8 cellular contexts compared by ENCODE assay signal in the genomic region with DNA sequence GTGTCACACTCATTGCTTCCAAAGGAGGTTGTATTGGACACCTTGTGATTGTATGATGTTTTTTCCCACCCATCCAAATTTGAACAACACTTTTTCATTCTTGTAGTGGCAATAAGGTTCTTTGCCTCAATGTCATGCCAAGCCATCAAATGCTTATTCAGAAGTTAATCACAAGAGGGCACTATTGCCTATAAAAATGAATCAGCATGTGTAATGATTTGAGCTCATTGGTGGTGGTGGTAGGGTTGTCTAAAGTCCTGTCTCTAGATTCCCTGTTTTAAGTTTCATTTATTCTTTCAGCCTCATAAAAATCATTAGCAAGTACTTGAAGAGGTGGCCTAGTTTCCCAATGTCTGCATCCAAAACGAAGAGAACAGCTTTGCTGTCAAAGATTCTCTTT. TPM values are rescaled to one million over a fixed set of nuclear protein-coding genes. Genes with fewer than 3 reads are reported as not detected.
A peak's percentile ranks its signal among the peaks of the same experiment; 100 is the strongest.
DNase-seq lines count a peak whose midpoint lies in the region; ATAC-seq and TF ChIP-seq lines count a peak whose summit lies in the region.

No MANE protein-coding gene starts in this region.

- H3K27ac ChIP-seq in H9 (ENCODE audit: insufficient read length, low read depth, low read length) (no peak overlapping the region), OCI-LY3 (ENCODE audit: low read length) (no peak overlapping the region)

- ATAC-seq in HG03039 (IDR thresholded peaks at IDR 0.05; ENCODE audit: unreplicated experiment) (no peak), natural killer cell (no peak)

- no peak overlapping the region for H2BK20ac ChIP-seq in H9 (ENCODE audit: low read depth, low read length, poor library complexity, severe bottlenecking)

- H3K4me3 Mint-ChIP-seq in H9 (no peak overlapping the region), natural killer cell (no peak overlapping the region)

- H3K23me2 ChIP-seq in H9 (ENCODE audit: insufficient read length, low read depth, low read length, poor library complexity, severe bottlenecking): no peaks in the 10 kb centered on the region

- peaks cover 0 to 6% (median 3%) of the 10 kb centered on the region in 3 experiments; a peak in 2 of 7 replicates for H3K36me3 Mint-ChIP-seq in H9 (ENCODE audit: insufficient read depth in 1 of 3, low read depth in 3 of 3)
- no peaks in the 10 kb centered on the region for H3K36me3 Mint-ChIP-seq in natural killer cell

- H3K9me3 ChIP-seq in H9 (ENCODE audit: control insufficient read depth, low read depth, low read length): no peaks in the 10 kb centered on the region
- no peaks in the 10 kb centered on the region for H3K9me3 ChIP-seq in OCI-LY3 (ENCODE audit: insufficient read depth, low read length)

- peak; percentile 2 for DNase-seq in GM04503 (ENCODE audit: low read depth)
- DNase-seq in H9: no peak
- DNase-seq in globus pallidus (ENCODE audit: low spot score): peak; percentile 31
- DNase-seq in activated CD4-positive, CD25-positive, alpha-beta regulatory T cell (lab: John Stamatoyannopoulos, UW): no peak
- DNase-seq in posterior cingulate gyrus: no peak
- no peak for DNase-seq in natural killer cell

- no peak overlapping the region for H3T11ph ChIP-seq in H9 (ENCODE audit: low read length)

- no peak overlapping the region for H3K4ac ChIP-seq in H9 (ENCODE audit: low read depth, low read length)

- no peak overlapping the region for H3K18ac ChIP-seq in H9 (ENCODE audit: insufficient read length, low read depth, low read length)

- H2BK120ac ChIP-seq in H9 (ENCODE audit: low read depth, low read length, poor library complexity, severe bottlenecking): no peak overlapping the region

- H4K20me1 ChIP-seq in H9 (ENCODE audit: control insufficient read depth, insufficient read depth, insufficient read length) (no peaks in the 10 kb centered on the region), OCI-LY3 (ENCODE audit: insufficient read depth, low read length) (no peaks in the 10 kb centered on the region)

- no peak overlapping the region for H2AK5ac ChIP-seq in H9 (ENCODE audit: insufficient read length, low read length)

- no peak overlapping the region for H2BK15ac ChIP-seq in H9 (ENCODE audit: low read depth, low read length)

- H4K5ac ChIP-seq in H9 (ENCODE audit: insufficient read length, low read depth, low read length): no peak overlapping the region

- H3K4me3 ChIP-seq in OCI-LY3 (ENCODE audit: low read length): 0 out of 2 replicates have a peak overlapping the region, but pooled peaks have one; percentile 31

- no peak overlapping the region for H3K56ac ChIP-seq in H9 (ENCODE audit: insufficient read length, low read depth, low read length)

- no peaks in the 10 kb centered on the region for H3K9me3 Mint-ChIP-seq in H9
- H3K9me3 Mint-ChIP-seq in natural killer cell: no peaks in the 10 kb centered on the region

- H3K27me3 ChIP-seq in H9 (ENCODE audit: insufficient read depth, low read length) (no peaks in the 10 kb centered on the region), OCI-LY3 (ENCODE audit: low read depth, low read length) (no peaks in the 10 kb centered on the region)

- H3K4me1 ChIP-seq in H9 (ENCODE audit: insufficient read depth, low read length) (no peaks in the 10 kb centered on the region), OCI-LY3 (ENCODE audit: low read length) (no peaks in the 10 kb centered on the region)

- H2BK12ac ChIP-seq in H9 (ENCODE audit: insufficient read length, low read depth, low read length): no peak overlapping the region

- no peak overlapping the region for H2AFZ ChIP-seq in H9 (ENCODE audit: low read length)
- H2AFZ ChIP-seq in OCI-LY3 (ENCODE audit: low read depth, low read length): no peak overlapping the region

- 0 out of 7 replicates have a peak overlapping the region, but pooled peaks of 2 of the 3 experiments have one; percentile 35 to 88 for H3K27ac Mint-ChIP-seq in H9
- no peak overlapping the region for H3K27ac Mint-ChIP-seq in natural killer cell

- no peak overlapping the region for H4K8ac ChIP-seq in H9 (replicated peaks; ENCODE audit: insufficient read length, low read depth, low read length)

- H3K14ac ChIP-seq in H9 (ENCODE audit: insufficient read depth, low read length): no peak overlapping the region

- H3K9ac ChIP-seq in H9 (ENCODE audit: extremely low read depth, insufficient read length, low read length) (no peak overlapping the region), OCI-LY3 (ENCODE audit: low read length) (no peak overlapping the region)

- intact Hi-C loops in posterior cingulate gyrus (cut with DNase I) (no loop called here), natural killer cell (cut with micrococcal nuclease) (no loop called here)

- no peak overlapping the region for H4K91ac ChIP-seq in H9 (ENCODE audit: insufficient read length, low read depth, low read length)

- H3K79me2 ChIP-seq in H9 (ENCODE audit: insufficient read depth, low read length) (no peaks in the 10 kb centered on the region), OCI-LY3 (ENCODE audit: low read length) (no peaks in the 10 kb centered on the region)

- H2BK5ac ChIP-seq in H9 (ENCODE audit: insufficient read length, low read length): no peak overlapping the region

- H3K79me1 ChIP-seq in H9 (ENCODE audit: insufficient read depth, low read depth, low read length, poor library complexity, severe bottlenecking): no peaks in the 10 kb centered on the region

- H3K23ac ChIP-seq in H9 (ENCODE audit: insufficient read length, low read depth, low read length): no peak overlapping the region

- no peaks in the 10 kb centered on the region for H3K36me3 ChIP-seq in OCI-LY3 (replicated peaks; ENCODE audit: low read depth, low read length)

- H3K27me3 Mint-ChIP-seq in H9 (ENCODE audit: low read depth): no peaks in the 10 kb centered on the region
- no peaks in the 10 kb centered on the region for H3K27me3 Mint-ChIP-seq in natural killer cell (ENCODE audit: low read depth in 2 of 2)

- WGBS in H9 (ENCODE audit: extremely low coverage, insufficient read length, low lambda C conversion rate): no CpG with 5 or more reads among the region's 1 CpG

- TF ChIP-seq CTCF in H9 (conservative IDR thresholded peaks at IDR 0.05): peak; percentile 74
- TF ChIP-seq CTCF in OCI-LY3 (IDR thresholded peaks at IDR 0.05; ENCODE audit: low read depth, low read length): peak; percentile 62
- TF ChIP-seq CTCF in natural killer cell (IDR thresholded peaks at IDR 0.05): no peak

- H3K4me2 ChIP-seq in H9 (ENCODE audit: insufficient read depth, insufficient read length, low read length) (no peak overlapping the region), OCI-LY3 (ENCODE audit: low read length) (peak overlapping the region; percentile 48; the same call in 1 of the 2 replicates)

- peaks cover 0 to 2% of the 10 kb centered on the region in 2 experiments; a peak in 1 of 4 replicates for H3K4me1 Mint-ChIP-seq in H9
- no peaks in the 10 kb centered on the region for H3K4me1 Mint-ChIP-seq in natural killer cell

RNA-seq across cellular contexts. Expression of gene IRS4, which starts 37.0 kb away (rescaled TPM):
- 8.2 and 8.9 TPM in 2 replicates for total RNA-seq in H9 (2021)
- total RNA-seq in natural killer cell: not detected

Comparison
In these comparisons a context has a peak if more than half of its experiments do, and no peak if none do; other contexts are left out.
1. DNase-seq: peak in GM04503 (single experiment) and globus pallidus (single experiment); none in H9 (single experiment), activated CD4-positive, CD25-positive, alpha-beta regulatory T cell (0 of 4), posterior cingulate gyrus (0 of 10) and natural killer cell (single experiment).
2. H3K27ac Mint-ChIP-seq: peak in H9 (2 of 3); none in natural killer cell (0 of 2).